Comparison of ENCODE assay signal across 2 cellular contexts in genomic region chr14:75909630-75910029, GRCh38.
TF ChIP-seq lines count a peak whose summit lies in the region.

No MANE protein-coding gene starts in this region.

TF ChIP-seq in SK-N-SH treated with all-trans-retinoic acid at 6 μM for 48 hours, 23 proteins besides CTCF, POLR2A, EP300 and RAD21 (continued from another document):
- no peak for TF ChIP-seq CREB5 (CRISPR knock-in tag; IDR thresholded peaks at IDR 0.05; ENCODE audit: low read depth)
- TF ChIP-seq CSDC2 (CRISPR knock-in tag; IDR thresholded peaks at IDR 0.05), result no peak
- TF ChIP-seq ESRRG (CRISPR knock-in tag; IDR thresholded peaks at IDR 0.05), result no peak
- no peak for TF ChIP-seq OSR1 (CRISPR knock-in tag; IDR thresholded peaks at IDR 0.05)
- no peak for TF ChIP-seq GLIS3 (CRISPR knock-in tag; IDR thresholded peaks at IDR 0.05)
- no peak for TF ChIP-seq ISL1 (CRISPR knock-in tag; IDR thresholded peaks at IDR 0.05)
- TF ChIP-seq POU6F1 (CRISPR knock-in tag; IDR thresholded peaks at IDR 0.05; ENCODE audit: borderline replicate concordance, low read depth), result no peak

TF ChIP-seq in SK-N-SH, 30 proteins besides CTCF, POLR2A, EP300 and RAD21 (continued from another document):
- no peak for TF ChIP-seq PBX3 (IDR thresholded peaks at IDR 0.05)
- TF ChIP-seq EZH2phosphoT487 (IDR thresholded peaks at IDR 0.05; ENCODE audit: borderline replicate concordance, low read depth), result no peak
- TF ChIP-seq ELF1 (IDR thresholded peaks at IDR 0.05), result no peak
- TF ChIP-seq RFX5 (IDR thresholded peaks at IDR 0.05; ENCODE audit: low read length), result no peak
- TF ChIP-seq TCF12 (IDR thresholded peaks at IDR 0.05), result no peak
- TF ChIP-seq NRF1 (IDR thresholded peaks at IDR 0.05; ENCODE audit: low read depth, low read length), result no peak
- TF ChIP-seq, protein P1, sequence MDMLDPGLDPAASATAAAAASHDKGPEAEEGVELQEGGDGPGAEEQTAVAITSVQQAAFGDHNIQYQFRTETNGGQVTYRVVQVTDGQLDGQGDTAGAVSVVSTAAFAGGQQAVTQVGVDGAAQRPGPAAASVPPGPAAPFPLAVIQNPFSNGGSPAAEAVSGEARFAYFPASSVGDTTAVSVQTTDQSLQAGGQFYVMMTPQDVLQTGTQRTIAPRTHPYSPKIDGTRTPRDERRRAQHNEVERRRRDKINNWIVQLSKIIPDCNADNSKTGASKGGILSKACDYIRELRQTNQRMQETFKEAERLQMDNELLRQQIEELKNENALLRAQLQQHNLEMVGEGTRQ (IDR thresholded peaks at IDR 0.05; ENCODE audit: borderline replicate concordance, low read depth, low read length), result no peak
- no peak for TF ChIP-seq GATA2 (CRISPR knock-in tag; IDR thresholded peaks at IDR 0.05)
- TF ChIP-seq SIN3A (IDR thresholded peaks at IDR 0.05; ENCODE audit: borderline replicate concordance, low read depth, low read length), result no peak
- no peak for TF ChIP-seq YY1 (IDR thresholded peaks at IDR 0.05; ENCODE audit: low read depth)
- TF ChIP-seq JUND (IDR thresholded peaks at IDR 0.05), result no peak
- TF ChIP-seq FOSL2 (IDR thresholded peaks at IDR 0.05; ENCODE audit: borderline replicate concordance, low read depth), result no peak
- TF ChIP-seq MAX (IDR thresholded peaks at IDR 0.05; ENCODE audit: low read depth), result no peak
- no peak for TF ChIP-seq NFIC (IDR thresholded peaks at IDR 0.05; ENCODE audit: borderline replicate concordance)
